ENCODE assay signal across 1 cellular context in the genomic region with DNA sequence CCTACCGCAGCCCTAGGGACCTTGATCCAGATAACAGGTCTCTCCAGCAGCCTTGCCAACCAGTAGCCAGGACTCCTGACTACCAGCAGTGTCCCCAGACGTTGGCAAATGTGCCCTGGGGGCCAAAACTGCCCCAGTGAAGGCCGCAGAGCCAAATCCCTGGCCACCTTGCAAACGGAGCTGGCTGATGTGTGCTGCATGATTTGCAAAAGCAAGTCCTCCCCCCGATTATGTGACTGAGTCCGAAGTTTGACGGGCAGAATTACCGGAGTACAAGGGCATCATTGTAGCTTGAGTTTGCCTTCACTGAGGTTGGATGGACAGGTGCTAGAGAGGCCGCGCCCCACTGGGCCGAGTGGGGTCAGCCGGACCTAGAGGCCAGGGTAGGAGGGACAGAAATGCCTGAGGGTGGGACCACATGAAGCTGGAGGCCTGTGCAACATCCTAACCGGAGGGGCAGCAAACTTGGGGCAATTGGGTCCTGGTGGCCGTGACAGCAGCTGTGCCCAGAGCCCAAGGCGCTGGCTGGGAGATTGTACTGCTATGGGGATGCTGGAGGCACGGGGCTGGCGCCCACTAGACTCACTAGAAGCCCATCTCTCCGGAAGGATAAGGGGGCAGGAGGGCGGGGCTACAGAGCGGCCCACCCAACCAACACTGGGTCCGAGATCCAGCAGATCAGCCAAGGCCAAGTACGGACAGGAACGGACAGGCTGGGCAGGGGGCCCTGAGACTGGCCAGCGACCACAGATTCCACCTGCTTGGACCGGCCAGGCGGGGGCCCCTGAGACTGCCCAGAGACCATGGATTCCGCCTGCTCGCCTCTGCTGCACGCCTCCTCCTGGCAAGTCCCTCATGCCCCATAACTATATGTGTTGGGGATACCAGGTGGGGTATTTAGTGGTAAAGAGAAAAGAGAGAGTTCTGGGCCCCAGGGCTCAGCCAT.
TF ChIP-seq lines count a peak whose summit lies in the region.

No MANE protein-coding gene starts in this region.

TF ChIP-seq in HepG2, 621 proteins besides CTCF, POLR2A, EP300 and RAD21 (continues in another document):
- TF ChIP-seq FOSL2 (CRISPR knock-in tag; IDR thresholded peaks at IDR 0.05) (peak; percentile 24; the same call in 1 of the 2 replicates), ZNF17 (CRISPR knock-in tag; IDR thresholded peaks at IDR 0.05) (no peak), RAD51 (IDR thresholded peaks at IDR 0.05; ENCODE audit: borderline replicate concordance) (no peak), TAF15 (IDR thresholded peaks at IDR 0.05; ENCODE audit: low read depth, low read length, poor library complexity, severe bottlenecking) (no peak), ZNF616 (CRISPR knock-in tag; IDR thresholded peaks at IDR 0.05; ENCODE audit: low read depth) (no peak), MTF1 (CRISPR knock-in tag; IDR thresholded peaks at IDR 0.05) (no peak), GATAD1 (CRISPR knock-in tag; IDR thresholded peaks at IDR 0.05) (no peak), FOXJ3 (CRISPR knock-in tag; IDR thresholded peaks at IDR 0.05; ENCODE audit: borderline replicate concordance) (0 out of 2 replicates have a peak, but pooled peaks have one; percentile 11), MEIS1 (CRISPR knock-in tag; IDR thresholded peaks at IDR 0.05; ENCODE audit: borderline replicate concordance) (peak; percentile 55; the same call in 1 of the 2 replicates), PAXIP1 (CRISPR knock-in tag; conservative IDR thresholded peaks at IDR 0.05) (peak; percentile 90), FOXP1 (IDR thresholded peaks at IDR 0.05) (no peak), FOXP1 (CRISPR knock-in tag; IDR thresholded peaks at IDR 0.05) (no peak), HHEX (CRISPR knock-in tag; IDR thresholded peaks at IDR 0.05) (no peak), ZNF652 (CRISPR knock-in tag; IDR thresholded peaks at IDR 0.05; ENCODE audit: borderline replicate concordance, low read depth) (no peak), ZFP1 (CRISPR knock-in tag; IDR thresholded peaks at IDR 0.05) (no peak), ZBTB42 (CRISPR knock-in tag; IDR thresholded peaks at IDR 0.05) (peak; percentile 45; the same call in 1 of the 2 replicates), MATR3 (CRISPR knock-in tag; IDR thresholded peaks at IDR 0.05) (no peak), CENPT (CRISPR knock-in tag; IDR thresholded peaks at IDR 0.05; ENCODE audit: low read depth) (no peak), MYC (CRISPR knock-in tag; IDR thresholded peaks at IDR 0.05; ENCODE audit: borderline replicate concordance) (peak; percentile 46; the same call in 1 of the 2 replicates), THAP8 (CRISPR knock-in tag; IDR thresholded peaks at IDR 0.05; ENCODE audit: borderline replicate concordance) (no peak), MLXIP (CRISPR knock-in tag; IDR thresholded peaks at IDR 0.05; ENCODE audit: borderline replicate concordance) (no peak), KAT2B (IDR thresholded peaks at IDR 0.05; ENCODE audit: borderline replicate concordance, low read depth, low read length) (no peak), ZNF263 (CRISPR knock-in tag; IDR thresholded peaks at IDR 0.05) (peak; percentile 91), ZNF580 (CRISPR knock-in tag; IDR thresholded peaks at IDR 0.05; ENCODE audit: borderline replicate concordance, low read depth) (peak; percentile 18; the same call in 1 of the 2 replicates), ZNF670 (CRISPR knock-in tag; IDR thresholded peaks at IDR 0.05; ENCODE audit: borderline replicate concordance) (no peak), PBX2 (CRISPR knock-in tag; IDR thresholded peaks at IDR 0.05) (peak; percentile 26; the same call in 1 of the 2 replicates), ZBTB1 (CRISPR knock-in tag; IDR thresholded peaks at IDR 0.05; ENCODE audit: borderline replicate concordance) (no peak), ARNTL (CRISPR knock-in tag; IDR thresholded peaks at IDR 0.05) (0 out of 2 replicates have a peak, but pooled peaks have one; percentile 17), SMC3 (IDR thresholded peaks at IDR 0.05; ENCODE audit: low read length) (no peak), RFXANK (CRISPR knock-in tag; IDR thresholded peaks at IDR 0.05) (no peak), ZFP82 (CRISPR knock-in tag; IDR thresholded peaks at IDR 0.05; ENCODE audit: borderline replicate concordance) (no peak; the same call in none of the 2 replicates), TCF7L2 (IDR thresholded peaks at IDR 0.05; ENCODE audit: low read depth, low read length) (no peak), ZMAT5 (CRISPR knock-in tag; IDR thresholded peaks at IDR 0.05; ENCODE audit: borderline replicate concordance, low read depth) (no peak), ZNF256 (CRISPR knock-in tag; conservative IDR thresholded peaks at IDR 0.05) (no peak), ZNF329 (CRISPR knock-in tag; IDR thresholded peaks at IDR 0.05; ENCODE audit: low read depth) (no peak), YEATS2 (CRISPR knock-in tag; IDR thresholded peaks at IDR 0.05; ENCODE audit: borderline replicate concordance) (no peak), TAF1 (CRISPR knock-in tag; IDR thresholded peaks at IDR 0.05) (peak; percentile 51; the same call in 1 of the 2 replicates), ZNF468 (CRISPR knock-in tag; IDR thresholded peaks at IDR 0.05) (no peak), ZNF850 (CRISPR knock-in tag; conservative IDR thresholded peaks at IDR 0.05) (no peak), NFYC (CRISPR knock-in tag; IDR thresholded peaks at IDR 0.05) (no peak), ZFAT (CRISPR knock-in tag; conservative IDR thresholded peaks at IDR 0.05) (no peak), NR2F6 (IDR thresholded peaks at IDR 0.05) (peak; percentile 73), NR2F6 (CRISPR knock-in tag; IDR thresholded peaks at IDR 0.05) (peak; percentile 77)
- TF ChIP-seq, protein P1, sequence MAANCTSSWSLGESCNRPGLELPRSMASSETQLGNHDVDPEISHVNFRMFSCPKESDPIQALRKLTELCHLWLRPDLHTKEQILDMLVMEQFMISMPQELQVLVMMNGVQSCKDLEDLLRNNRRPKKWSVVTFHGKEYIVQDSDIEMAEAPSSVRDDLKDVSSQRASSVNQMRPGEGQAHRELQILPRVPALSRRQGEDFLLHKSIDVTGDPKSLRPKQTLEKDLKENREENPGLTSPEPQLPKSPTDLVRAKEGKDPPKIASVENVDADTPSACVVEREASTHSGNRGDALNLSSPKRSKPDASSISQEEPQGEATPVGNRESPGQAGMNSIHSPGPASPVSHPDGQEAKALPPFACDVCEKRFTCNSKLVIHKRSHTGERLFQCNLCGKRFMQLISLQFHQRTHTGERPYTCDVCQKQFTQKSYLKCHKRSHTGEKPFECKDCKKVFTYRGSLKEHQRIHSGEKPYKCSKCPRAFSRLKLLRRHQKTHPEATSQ (CRISPR knock-in tag; IDR thresholded peaks at IDR 0.05; ENCODE audit: borderline replicate concordance): no peak
- TF ChIP-seq, protein P2, sequence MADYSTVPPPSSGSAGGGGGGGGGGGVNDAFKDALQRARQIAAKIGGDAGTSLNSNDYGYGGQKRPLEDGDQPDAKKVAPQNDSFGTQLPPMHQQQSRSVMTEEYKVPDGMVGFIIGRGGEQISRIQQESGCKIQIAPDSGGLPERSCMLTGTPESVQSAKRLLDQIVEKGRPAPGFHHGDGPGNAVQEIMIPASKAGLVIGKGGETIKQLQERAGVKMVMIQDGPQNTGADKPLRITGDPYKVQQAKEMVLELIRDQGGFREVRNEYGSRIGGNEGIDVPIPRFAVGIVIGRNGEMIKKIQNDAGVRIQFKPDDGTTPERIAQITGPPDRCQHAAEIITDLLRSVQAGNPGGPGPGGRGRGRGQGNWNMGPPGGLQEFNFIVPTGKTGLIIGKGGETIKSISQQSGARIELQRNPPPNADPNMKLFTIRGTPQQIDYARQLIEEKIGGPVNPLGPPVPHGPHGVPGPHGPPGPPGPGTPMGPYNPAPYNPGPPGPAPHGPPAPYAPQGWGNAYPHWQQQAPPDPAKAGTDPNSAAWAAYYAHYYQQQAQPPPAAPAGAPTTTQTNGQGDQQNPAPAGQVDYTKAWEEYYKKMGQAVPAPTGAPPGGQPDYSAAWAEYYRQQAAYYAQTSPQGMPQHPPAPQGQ (CRISPR knock-in tag; IDR thresholded peaks at IDR 0.05; ENCODE audit: borderline replicate concordance): no peak
- TF ChIP-seq, protein P3, sequence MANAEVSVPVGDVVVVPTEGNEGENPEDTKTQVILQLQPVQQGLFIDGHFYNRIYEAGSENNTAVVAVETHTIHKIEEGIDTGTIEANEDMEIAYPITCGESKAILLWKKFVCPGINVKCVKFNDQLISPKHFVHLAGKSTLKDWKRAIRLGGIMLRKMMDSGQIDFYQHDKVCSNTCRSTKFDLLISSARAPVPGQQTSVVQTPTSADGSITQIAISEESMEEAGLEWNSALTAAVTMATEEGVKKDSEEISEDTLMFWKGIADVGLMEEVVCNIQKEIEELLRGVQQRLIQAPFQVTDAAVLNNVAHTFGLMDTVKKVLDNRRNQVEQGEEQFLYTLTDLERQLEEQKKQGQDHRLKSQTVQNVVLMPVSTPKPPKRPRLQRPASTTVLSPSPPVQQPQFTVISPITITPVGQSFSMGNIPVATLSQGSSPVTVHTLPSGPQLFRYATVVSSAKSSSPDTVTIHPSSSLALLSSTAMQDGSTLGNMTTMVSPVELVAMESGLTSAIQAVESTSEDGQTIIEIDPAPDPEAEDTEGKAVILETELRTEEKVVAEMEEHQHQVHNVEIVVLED (CRISPR knock-in tag; IDR thresholded peaks at IDR 0.05; ENCODE audit: borderline replicate concordance): peak; percentile 56; the same call in 1 of the 2 replicates
- TF ChIP-seq, protein P4, sequence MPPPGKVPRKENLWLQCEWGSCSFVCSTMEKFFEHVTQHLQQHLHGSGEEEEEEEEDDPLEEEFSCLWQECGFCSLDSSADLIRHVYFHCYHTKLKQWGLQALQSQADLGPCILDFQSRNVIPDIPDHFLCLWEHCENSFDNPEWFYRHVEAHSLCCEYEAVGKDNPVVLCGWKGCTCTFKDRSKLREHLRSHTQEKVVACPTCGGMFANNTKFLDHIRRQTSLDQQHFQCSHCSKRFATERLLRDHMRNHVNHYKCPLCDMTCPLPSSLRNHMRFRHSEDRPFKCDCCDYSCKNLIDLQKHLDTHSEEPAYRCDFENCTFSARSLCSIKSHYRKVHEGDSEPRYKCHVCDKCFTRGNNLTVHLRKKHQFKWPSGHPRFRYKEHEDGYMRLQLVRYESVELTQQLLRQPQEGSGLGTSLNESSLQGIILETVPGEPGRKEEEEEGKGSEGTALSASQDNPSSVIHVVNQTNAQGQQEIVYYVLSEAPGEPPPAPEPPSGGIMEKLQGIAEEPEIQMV (CRISPR knock-in tag; IDR thresholded peaks at IDR 0.05; ENCODE audit: low read depth): 0 out of 2 replicates have a peak, but pooled peaks have one; percentile 12
